ENCODE assay signal across 21 cellular contexts in the genomic region with DNA sequence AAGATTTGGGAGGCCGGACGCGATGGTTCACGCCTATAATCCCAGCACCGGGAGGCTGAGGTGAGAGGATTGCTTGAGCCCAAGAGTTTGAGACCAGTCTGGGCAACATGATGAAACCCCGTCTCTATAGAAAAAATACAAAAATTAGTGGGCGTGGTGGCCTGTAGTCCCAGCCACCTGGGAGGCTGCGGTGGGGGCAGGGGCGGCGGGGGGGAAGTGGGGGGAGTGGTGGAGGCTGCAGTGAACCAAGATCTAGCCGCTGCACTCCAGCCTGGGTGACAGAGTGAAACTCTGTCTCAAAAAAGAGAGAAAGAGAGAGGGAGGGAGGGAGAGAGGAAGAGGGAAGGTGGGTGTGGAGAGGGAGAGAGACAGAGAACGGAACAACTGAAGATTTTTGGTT. TPM values are rescaled to one million over a fixed set of nuclear protein-coding genes. Genes with fewer than 3 reads are reported as not detected.
A peak's percentile ranks its signal among the peaks of the same experiment; 100 is the strongest.
DNase-seq lines count a peak whose midpoint lies in the region; ATAC-seq and TF ChIP-seq lines count a peak whose summit lies in the region.
"Had no signal": no experiment of that assay in that cellular context is flagged by ENCODE, and none has a peak within 500 bp of the region (broad histone marks: within the 10 kb centered on the region; RNA-seq: fewer than 3 reads in every experiment).

No MANE protein-coding gene starts in this region.

- H3K9me3 ChIP-seq in Caco-2 = no peaks in the 10 kb centered on the region
- no peaks in the 10 kb centered on the region for H3K9me3 ChIP-seq in SJSA1 (replicated peaks)
- H3K9me3 ChIP-seq in mesenchymal stem cell (ENCODE audit: control insufficient read depth, low read length) = no peaks in the 10 kb centered on the region
- H3K9me3 ChIP-seq: gastrocnemius medialis, left lung, tibial nerve had no signal

- H3K27me3 Mint-ChIP-seq in Caco-2 (ENCODE audit: insufficient read depth, unreplicated experiment) = no peaks in the 10 kb centered on the region
- H3K27me3 Mint-ChIP-seq in activated CD4-positive, alpha-beta T cell treated with anti-CD3 and anti-CD28 coated beads, Interleukin-2, amount 10 ng/mL, durations not matched to agents 7 days and 5 days = peaks cover 4% of the 10 kb centered on the region
- no peaks in the 10 kb centered on the region for H3K27me3 Mint-ChIP-seq in activated CD8-positive, alpha-beta T cell treated with anti-CD3 and anti-CD28 coated beads for 36 hours

- no peak overlapping the region for H3K4ac ChIP-seq in mesenchymal stem cell (ENCODE audit: low read depth in 1 of 2, low read length in 2 of 2)

- CTCF ChIA-PET in Caco-2 (lab: Charles Lee) = no interaction called here
- CTCF ChIA-PET in activated CD4-positive, alpha-beta T cell treated with anti-CD3 and anti-CD28 coated beads, Interleukin-2, amount 10 ng/mL, durations not matched to agents 7 days and 5 days (lab: Charles Lee) = interaction anchor here (1.3 kb wide), 1 partner anchor 10 kb away, joined by 4 read pairs; no protein-coding TSS in a partner anchor
- CTCF ChIA-PET in activated CD8-positive, alpha-beta T cell treated with anti-CD3 and anti-CD28 coated beads for 36 hours (lab: Charles Lee) = interaction anchor here (1.1 to 2.8 kb wide), 3 partner anchors 79 to 241 kb away, joined by 3 to 9 read pairs (median 3); no protein-coding TSS in a partner anchor

- no peak overlapping the region for H3K14ac ChIP-seq in mesenchymal stem cell (ENCODE audit: low read length in 2 of 2)

- H3K9ac ChIP-seq in mesenchymal stem cell (ENCODE audit: low read length) = peak overlapping the region; percentile 75

- H3K4me3 ChIP-seq in Caco-2 (ENCODE audit: low read depth, low read length) (no peak overlapping the region), SJSA1 (peak overlapping the region; percentile 16), mesenchymal stem cell (ENCODE audit: insufficient read depth in 1 of 2, low read depth in 1 of 2, low read length in 2 of 2) (no peak overlapping the region)
- H3K4me3 ChIP-seq: gastrocnemius medialis, left lung, tibial nerve had no signal

- H3K36me3 Mint-ChIP-seq in Caco-2 (ENCODE audit: insufficient read depth, unreplicated experiment) = peaks cover 51% of the 10 kb centered on the region
- peaks cover 9% of the 10 kb centered on the region for H3K36me3 Mint-ChIP-seq in stimulated activated effector memory CD8-positive, alpha-beta T cell treated with anti-CD3 and anti-CD28 coated beads, Interleukin-12 subunit alpha, Interleukin-12 subunit beta, amount 100 ng/mL, for 72 hours
- H3K36me3 Mint-ChIP-seq in activated CD4-positive, alpha-beta T cell treated with anti-CD3 and anti-CD28 coated beads, Interleukin-2, amount 10 ng/mL, durations not matched to agents 7 days and 5 days (ENCODE audit: low read depth) = peaks cover under 1% of the 10 kb centered on the region
- H3K36me3 Mint-ChIP-seq in activated CD8-positive, alpha-beta T cell treated with anti-CD3 and anti-CD28 coated beads for 36 hours (ENCODE audit: low read depth) = peaks cover 2% of the 10 kb centered on the region

- H3K23ac ChIP-seq in mesenchymal stem cell (ENCODE audit: low read length in 2 of 2) = no peak overlapping the region

- H3K79me1 ChIP-seq in mesenchymal stem cell (replicated peaks; ENCODE audit: low read length, poor library complexity, severe bottlenecking) = no peaks in the 10 kb centered on the region

- H3K4me3 Mint-ChIP-seq in Caco-2 (ENCODE audit: unreplicated experiment) = no peak overlapping the region
- H3K4me3 Mint-ChIP-seq in stimulated activated effector memory CD8-positive, alpha-beta T cell treated with anti-CD3 and anti-CD28 coated beads, Interleukin-12 subunit alpha, Interleukin-12 subunit beta, amount 100 ng/mL, for 72 hours = no peak overlapping the region
- H3K4me3 Mint-ChIP-seq in activated CD4-positive, alpha-beta T cell treated with anti-CD3 and anti-CD28 coated beads, Interleukin-2, amount 10 ng/mL, durations not matched to agents 7 days and 5 days = no peak overlapping the region
- no peak overlapping the region for H3K4me3 Mint-ChIP-seq in activated CD8-positive, alpha-beta T cell treated with anti-CD3 and anti-CD28 coated beads for 36 hours
- H3K4me3 Mint-ChIP-seq: dendritic cell treated with granulocyte-macrophage colony-stimulating factor and Interleukin-4, amounts not matched to agents 40 ng/mL and 50 ng/mL, for 4 days had no signal

- no peak overlapping the region for H2BK12ac ChIP-seq in mesenchymal stem cell (ENCODE audit: low read length in 2 of 2)

- WGBS in mesenchymal stem cell = 84% methylated on average over 12 of the region's 12 CpGs

- no TSS peak for BruUV-seq in Caco-2 (replicated peaks; lab: Mats Ljungman, UMichigan)

- H2BK120ac ChIP-seq in mesenchymal stem cell (ENCODE audit: low read depth, low read length) = no peak overlapping the region

- H3K9me3 Mint-ChIP-seq in Caco-2 (ENCODE audit: unreplicated experiment) = no peaks in the 10 kb centered on the region
- no peaks in the 10 kb centered on the region for H3K9me3 Mint-ChIP-seq in stimulated activated effector memory CD8-positive, alpha-beta T cell treated with anti-CD3 and anti-CD28 coated beads, Interleukin-12 subunit alpha, Interleukin-12 subunit beta, amount 100 ng/mL, for 72 hours
- no peaks in the 10 kb centered on the region for H3K9me3 Mint-ChIP-seq in activated CD4-positive, alpha-beta T cell treated with anti-CD3 and anti-CD28 coated beads, Interleukin-2, amount 10 ng/mL, durations not matched to agents 7 days and 5 days
- no peaks in the 10 kb centered on the region for H3K9me3 Mint-ChIP-seq in activated CD8-positive, alpha-beta T cell treated with anti-CD3 and anti-CD28 coated beads for 36 hours
- H3K9me3 Mint-ChIP-seq: dendritic cell treated with granulocyte-macrophage colony-stimulating factor and Interleukin-4, amounts not matched to agents 40 ng/mL and 50 ng/mL, for 4 days had no signal

- no peaks in the 10 kb centered on the region; the same call in 1 of the 2 replicates for H3K36me3 ChIP-seq in Caco-2 (ENCODE audit: control insufficient read depth, insufficient read depth, low read length)
- peaks cover 19% of the 10 kb centered on the region for H3K36me3 ChIP-seq in SJSA1
- H3K36me3 ChIP-seq in mesenchymal stem cell (ENCODE audit: control insufficient read depth in 1 of 2, insufficient read depth in 2 of 2, low read depth in 1 of 2, low read length in 2 of 2) = peaks cover 19 to 26% of the 10 kb centered on the region in 2 experiments
- H3K36me3 ChIP-seq: gastrocnemius medialis had no signal

- no peak overlapping the region for H4K8ac ChIP-seq in mesenchymal stem cell (ENCODE audit: low read length)

- no peak overlapping the region for H2AFZ ChIP-seq in mesenchymal stem cell (ENCODE audit: low read depth, low read length)

- DNase-seq in Caco-2 (no peak), SJSA1 (ENCODE audit: low read depth in 1 of 2, low spot score in 2 of 2) (peak in 1 of 2 experiments; percentile 76), mesenchymal stem cell (no peak), EL (no peak), DMS114 treated with DMSO at 0.1 percent for 48 hours (lab: John Stamatoyannopoulos, UW; ENCODE audit: unreplicated experiment) (no peak)
- no peak for DNase-seq in stimulated activated effector memory CD8-positive, alpha-beta T cell treated with anti-CD3 and anti-CD28 coated beads, Interleukin-12 subunit alpha, Interleukin-12 subunit beta, amount 100 ng/mL, for 72 hours (ENCODE audit: low spot score in 2 of 2)
- DNase-seq in activated CD4-positive, alpha-beta T cell treated with anti-CD3 and anti-CD28 coated beads, Interleukin-2, amount 10 ng/mL, durations not matched to agents 7 days and 5 days = no peak
- no peak for DNase-seq in activated CD8-positive, alpha-beta T cell treated with anti-CD3 and anti-CD28 coated beads for 36 hours
- DNase-seq: activated CD4-positive, alpha-beta T cell treated with anti-CD3 and anti-CD28 coated beads, Interleukin-2, amount 50 U/mL, for 48 hours; activated naive CD4-positive, alpha-beta T cell treated with anti-CD3 and anti-CD28 coated beads, Interleukin-2, amount 50 U/mL, for 16 hours; activated T-cell treated with anti-CD3 and anti-CD28 coated beads, Interleukin-2, amount 50 U/mL, for 1 hour; COR-L47; gastrocnemius medialis; left lung; NCI-H2029; NCI-H446; Right ventricle myocardium superior; T-helper 1 cell had no signal

- POLR2A ChIA-PET in Caco-2 (lab: Charles Lee) = interaction anchor here (0.5 to 0.6 kb wide), 2 partner anchors 128 to 183 kb away, joined by 3 to 6 read pairs; partner anchors contain the start of gene DUSP1
- POLR2A ChIA-PET in activated CD4-positive, alpha-beta T cell treated with anti-CD3 and anti-CD28 coated beads, Interleukin-2, amount 10 ng/mL, durations not matched to agents 7 days and 5 days (lab: Charles Lee) = interaction anchor here (0.5 kb wide), 1 partner anchor 58 kb away, joined by 3 read pairs; no protein-coding TSS in a partner anchor
- POLR2A ChIA-PET in activated CD8-positive, alpha-beta T cell treated with anti-CD3 and anti-CD28 coated beads for 36 hours (lab: Charles Lee) = interaction anchor here (1.0 kb wide), 1 partner anchor 17 kb away, joined by 3 read pairs; no protein-coding TSS in a partner anchor

- no peak overlapping the region for H2AK5ac ChIP-seq in mesenchymal stem cell (ENCODE audit: low read length, severe bottlenecking)

- no peak overlapping the region for H4K91ac ChIP-seq in mesenchymal stem cell (ENCODE audit: low read length)

- ATAC-seq in stimulated activated effector memory CD8-positive, alpha-beta T cell treated with anti-CD3 and anti-CD28 coated beads, Interleukin-12 subunit alpha, Interleukin-12 subunit beta, amount 100 ng/mL, for 72 hours = no peak
- no peak for ATAC-seq in activated CD8-positive, alpha-beta T cell treated with anti-CD3 and anti-CD28 coated beads for 36 hours
- ATAC-seq: gastrocnemius medialis, HCT116, left lung had no signal

- H3K27ac ChIP-seq in SJSA1 (peak overlapping the region; percentile 99), mesenchymal stem cell (ENCODE audit: low read length, poor library complexity, severe bottlenecking) (no peak overlapping the region)
- H3K27ac ChIP-seq: gastrocnemius medialis had no signal

- H3K18ac ChIP-seq in mesenchymal stem cell (ENCODE audit: low read depth in 1 of 2, low read length in 2 of 2) = no peak overlapping the region

- no peak overlapping the region for H2BK5ac ChIP-seq in mesenchymal stem cell (ENCODE audit: low read depth, low read length, poor library complexity, severe bottlenecking)

- no peak overlapping the region for H3K4me2 ChIP-seq in mesenchymal stem cell (ENCODE audit: low read length, poor library complexity, severe bottlenecking)

- H3K4me1 Mint-ChIP-seq in Caco-2 (ENCODE audit: low read depth, unreplicated experiment) = peaks cover 23% of the 10 kb centered on the region
- peaks cover 6% of the 10 kb centered on the region for H3K4me1 Mint-ChIP-seq in stimulated activated effector memory CD8-positive, alpha-beta T cell treated with anti-CD3 and anti-CD28 coated beads, Interleukin-12 subunit alpha, Interleukin-12 subunit beta, amount 100 ng/mL, for 72 hours
- peaks cover 17% of the 10 kb centered on the region for H3K4me1 Mint-ChIP-seq in activated CD4-positive, alpha-beta T cell treated with anti-CD3 and anti-CD28 coated beads, Interleukin-2, amount 10 ng/mL, durations not matched to agents 7 days and 5 days
- peaks cover 14% of the 10 kb centered on the region for H3K4me1 Mint-ChIP-seq in activated CD8-positive, alpha-beta T cell treated with anti-CD3 and anti-CD28 coated beads for 36 hours (ENCODE audit: low read depth)

- no peak for TF ChIP-seq CTCF in Caco-2 (IDR thresholded peaks at IDR 0.05; ENCODE audit: insufficient read depth in 1 of 2, low read depth in 1 of 2, low read length in 1 of 2, severe bottlenecking in 1 of 2, unreplicated experiment in 1 of 2)
- no peak for TF ChIP-seq CTCF in activated CD8-positive, alpha-beta T cell treated with anti-CD3 and anti-CD28 coated beads for 36 hours (IDR thresholded peaks at IDR 0.05)

- peak overlapping the region; percentile 62 for H3K27ac Mint-ChIP-seq in Caco-2 (ENCODE audit: unreplicated experiment)
- H3K27ac Mint-ChIP-seq in stimulated activated effector memory CD8-positive, alpha-beta T cell treated with anti-CD3 and anti-CD28 coated beads, Interleukin-12 subunit alpha, Interleukin-12 subunit beta, amount 100 ng/mL, for 72 hours = peak overlapping the region; percentile 17
- H3K27ac Mint-ChIP-seq in activated CD4-positive, alpha-beta T cell treated with anti-CD3 and anti-CD28 coated beads, Interleukin-2, amount 10 ng/mL, durations not matched to agents 7 days and 5 days = no peak overlapping the region
- no peak overlapping the region for H3K27ac Mint-ChIP-seq in activated CD8-positive, alpha-beta T cell treated with anti-CD3 and anti-CD28 coated beads for 36 hours
- H3K27ac Mint-ChIP-seq: dendritic cell treated with granulocyte-macrophage colony-stimulating factor and Interleukin-4, amounts not matched to agents 40 ng/mL and 50 ng/mL, for 4 days had no signal

- intact Hi-C loops in Caco-2 (cut with micrococcal nuclease; ENCODE audit: unreplicated experiment) = no loop called here
- intact Hi-C loops in activated CD8-positive, alpha-beta T cell treated with anti-CD3 and anti-CD28 coated beads for 36 hours (cut with micrococcal nuclease) = no loop called here

- H3K27me3 ChIP-seq in Caco-2 (replicated peaks; ENCODE audit: control insufficient read depth, insufficient read depth, low read length) (no peaks in the 10 kb centered on the region), SJSA1 (replicated peaks) (no peaks in the 10 kb centered on the region), mesenchymal stem cell (ENCODE audit: control insufficient read depth in 1 of 2, insufficient read depth in 1 of 2, low read length in 2 of 2) (no peaks in the 10 kb centered on the region)
- H3K27me3 ChIP-seq: gastrocnemius medialis, left lung, tibial nerve had no signal

- H3K4me1 ChIP-seq in Caco-2 (peaks cover 25% of the 10 kb centered on the region), SJSA1 (replicated peaks) (peaks cover 85% of the 10 kb centered on the region), mesenchymal stem cell (ENCODE audit: control insufficient read depth, insufficient read depth, low read depth, low read length) (peaks cover 11% of the 10 kb centered on the region)

- H2BK15ac ChIP-seq in mesenchymal stem cell (ENCODE audit: low read depth, poor library complexity, severe bottlenecking) = no peak overlapping the region

RNA-seq across cellular contexts. Expression of gene RPL26L1, which starts 4.9 kb away (rescaled TPM):
- total RNA-seq in Caco-2 (2022) = 42.1 and 43.8 TPM in 2 replicates
- total RNA-seq in SJSA1 (2014; rRNA removed; shearing (Covaris generic)) = 167 and 184 TPM in 2 replicates
- polyA plus RNA-seq in mesenchymal stem cell (2013, experiment 1 of 2) = 77.2 TPM
- polyA plus RNA-seq in mesenchymal stem cell (2013, experiment 2 of 2) = 75.2 TPM
- total RNA-seq in activated CD4-positive, alpha-beta T cell treated with anti-CD3 and anti-CD28 coated beads, Interleukin-2, amount 10 ng/mL, durations not matched to agents 7 days and 5 days = 10 to 100 TPM; 39.9 to 44.3 TPM
- total RNA-seq in activated CD8-positive, alpha-beta T cell treated with anti-CD3 and anti-CD28 coated beads for 36 hours = 10 to 100 TPM; 72.9 to 74.9 TPM

RNA-seq across cellular contexts. Expression of gene ATP6V0E1, which starts 29.3 kb away (rescaled TPM):
- 205 and 216 TPM in 2 replicates for total RNA-seq in Caco-2 (2022)
- total RNA-seq in SJSA1 (2014; rRNA removed; shearing (Covaris generic)) = 286 and 291 TPM in 2 replicates
- 462 TPM for polyA plus RNA-seq in mesenchymal stem cell (2013, experiment 1 of 2)
- 468 TPM for polyA plus RNA-seq in mesenchymal stem cell (2013, experiment 2 of 2)
- 100 to 1,000 TPM; 168 to 192 TPM for total RNA-seq in activated CD4-positive, alpha-beta T cell treated with anti-CD3 and anti-CD28 coated beads, Interleukin-2, amount 10 ng/mL, durations not matched to agents 7 days and 5 days
- 10 to 100 TPM; 68.0 to 79.8 TPM for total RNA-seq in activated CD8-positive, alpha-beta T cell treated with anti-CD3 and anti-CD28 coated beads for 36 hours

Comparison
In these comparisons a context has a peak if more than half of its experiments do, and no peak if none do; other contexts are left out.
1. H3K27ac Mint-ChIP-seq: peak in Caco-2 (single experiment) and stimulated activated effector memory CD8-positive, alpha-beta T cell treated with anti-CD3 and anti-CD28 coated beads, Interleukin-12 subunit alpha, Interleukin-12 subunit beta, amount 100 ng/mL, for 72 hours (single experiment); none in activated CD4-positive, alpha-beta T cell treated with anti-CD3 and anti-CD28 coated beads, Interleukin-2, amount 10 ng/mL, durations not matched to agents 7 days and 5 days (single experiment) and activated CD8-positive, alpha-beta T cell treated with anti-CD3 and anti-CD28 coated beads for 36 hours (single experiment).